Comparison of ENCODE assay signal across 15 cellular contexts in genomic region chr7:4733936-4734528, GRCh38. TPM values are rescaled to one million over a fixed set of nuclear protein-coding genes. Genes with fewer than 3 reads are reported as not detected.
DNase-seq lines count a peak whose midpoint lies in the region; ATAC-seq, FAIRE-seq and TF ChIP-seq lines count a peak whose summit lies in the region.
"Had no signal": no experiment of that assay in that cellular context is flagged by ENCODE, and none has a peak within 500 bp of the region (broad histone marks: within the 10 kb centered on the region; RNA-seq: fewer than 3 reads in every experiment).

No MANE protein-coding gene starts in this region.

- H3K27ac Mint-ChIP-seq in CD14-positive monocyte: peak overlapping the region in 6 of 7 donors; percentile 10 to 50 (median 38)
- H3K27ac Mint-ChIP-seq in naive thymus-derived CD4-positive, alpha-beta T cell: peak overlapping the region; percentile 84 to 95 (median 92)

- H3K27me3 ChIP-seq in naive thymus-derived CD4-positive, alpha-beta T cell (ENCODE audit: control insufficient read depth in 2 of 2, insufficient read depth in 2 of 2, low read length in 2 of 2): no peaks in the 10 kb centered on the region
- H3K27me3 ChIP-seq: left lung had no signal

- intact Hi-C loops in CD14-positive monocyte (cut with micrococcal nuclease): no loop called here
- intact Hi-C loops in naive thymus-derived CD4-positive, alpha-beta T cell (cut with micrococcal nuclease): loop anchor here in 1 of 2 donors (1.0 kb wide), 1 partner anchor 9 kb away; no protein-coding TSS in a partner anchor

- peaks cover 0 to 4% (median 0%) of the 10 kb centered on the region in 3 experiments for H3K36me3 ChIP-seq in naive thymus-derived CD4-positive, alpha-beta T cell (ENCODE audit: control insufficient read depth in 2 of 3, insufficient read depth in 3 of 3, low read length in 3 of 3)

- peaks cover 0 to 40% of the 10 kb centered on the region in 2 donors for H3K4me1 ChIP-seq in naive thymus-derived CD4-positive, alpha-beta T cell (ENCODE audit: control insufficient read depth in 2 of 2, insufficient read depth in 2 of 2, low read length in 2 of 2)

- no peaks in the 10 kb centered on the region for H3K9me3 ChIP-seq in naive thymus-derived CD4-positive, alpha-beta T cell (ENCODE audit: control insufficient read depth in 2 of 3, low read length in 3 of 3)
- H3K9me3 ChIP-seq: left lung had no signal

- H3K36me3 Mint-ChIP-seq in CD14-positive monocyte: peaks cover 24 to 39% of the 10 kb centered on the region in 2 donors
- peaks cover 0 to 25% (median 0%) of the 10 kb centered on the region in 5 donors for H3K36me3 Mint-ChIP-seq in naive thymus-derived CD4-positive, alpha-beta T cell

- CTCF ChIA-PET in naive thymus-derived CD4-positive, alpha-beta T cell (lab: Charles Lee): interaction anchor here (0.7 kb wide), 1 partner anchor 13 kb away, joined by 3 read pairs; no protein-coding TSS in a partner anchor

- H3K27ac ChIP-seq in angular gyrus (ENCODE audit: low read depth, low read length): peak overlapping the region; percentile 85
- peak overlapping the region; percentile 54 for H3K27ac ChIP-seq in naive thymus-derived CD4-positive, alpha-beta T cell (ENCODE audit: low read depth, low read length)
- H3K27ac ChIP-seq: HL-60, parathyroid adenoma had no signal

- no peaks in the 10 kb centered on the region for H3K27me3 Mint-ChIP-seq in CD14-positive monocyte (ENCODE audit: low read depth in 3 of 3)
- no peaks in the 10 kb centered on the region for H3K27me3 Mint-ChIP-seq in naive thymus-derived CD4-positive, alpha-beta T cell

- peaks cover 50% of the 10 kb centered on the region for H3K4me1 Mint-ChIP-seq in CD14-positive monocyte
- peaks cover 34 to 78% (median 75%) of the 10 kb centered on the region in 7 donors for H3K4me1 Mint-ChIP-seq in naive thymus-derived CD4-positive, alpha-beta T cell

- peak; percentile 5 for FAIRE-seq in GM12891 (lab: Jason Lieb, UNC)
- FAIRE-seq: frontal cortex had no signal

- no peak for TF ChIP-seq POLR2A in GM12891 (IDR thresholded peaks at IDR 0.05; ENCODE audit: low read depth, low read length)

- TF ChIP-seq CTCF in CD14-positive monocyte (IDR thresholded peaks at IDR 0.05): no peak

- DNase-seq in CD14-positive monocyte (ENCODE audit: low spot score) (no peak), GM12891 (ENCODE audit: insufficient read length, low spot score) (no peak), hypothalamus (lab: John Stamatoyannopoulos, UW) (no peak), inferior parietal cortex (ENCODE audit: extremely low spot score) (no peak), NCI-H82 treated with DMSO at 0.1 percent for 48 hours (lab: John Stamatoyannopoulos, UW; ENCODE audit: unreplicated experiment) (no peak)
- DNase-seq in naive thymus-derived CD4-positive, alpha-beta T cell: peak in 2 of 9 donors; percentile 31 to 32
- DNase-seq: effector CD4-positive, alpha-beta T cell; left lung; NCI-H345; stimulated activated naive CD4-positive, alpha-beta T cell treated with Interleukin-2 at 50 U/mL for 16 hours had no signal

- peaks cover 0 to 4% (median 0%) of the 10 kb centered on the region in 7 donors for H3K9me3 Mint-ChIP-seq in CD14-positive monocyte
- H3K9me3 Mint-ChIP-seq in naive thymus-derived CD4-positive, alpha-beta T cell: peaks cover 0 to 3% (median 0%) of the 10 kb centered on the region in 11 donors

- no peak overlapping the region for H3K4me3 ChIP-seq in naive thymus-derived CD4-positive, alpha-beta T cell (ENCODE audit: low read length)
- H3K4me3 ChIP-seq: left lung had no signal

- POLR2A ChIA-PET in naive thymus-derived CD4-positive, alpha-beta T cell (lab: Charles Lee): interaction anchor here (1.3 to 1.9 kb wide), 3 partner anchors 10 to 41 kb away, joined by 5 to 7 read pairs (median 6); partner anchors contain the start of gene AP5Z1

- ATAC-seq in naive thymus-derived CD4-positive, alpha-beta T cell: peak; percentile 42
- no peak for ATAC-seq in GM21360 (IDR thresholded peaks at IDR 0.05; ENCODE audit: unreplicated experiment)
- ATAC-seq: left lung had no signal

- no peak overlapping the region for H3K4me3 Mint-ChIP-seq in CD14-positive monocyte
- peak overlapping the region; percentile 46 to 80 (median 74) for H3K4me3 Mint-ChIP-seq in naive thymus-derived CD4-positive, alpha-beta T cell

TF ChIP-seq in GM12891, 5 proteins besides CTCF, POLR2A, EP300 and RAD21:
- TF ChIP-seq SPI1 (IDR thresholded peaks at IDR 0.05; ENCODE audit: low read depth, low read length) (no peak), PAX5 (IDR thresholded peaks at IDR 0.05; ENCODE audit: insufficient read depth, low read length, severe bottlenecking) (no peak), POLR2AphosphoS5 (IDR thresholded peaks at IDR 0.05; ENCODE audit: low read depth, low read length) (no peak), TAF1 (IDR thresholded peaks at IDR 0.05; ENCODE audit: low read depth, low read length) (no peak), POU2F2 (IDR thresholded peaks at IDR 0.05; ENCODE audit: low read depth, low read length) (no peak)

RNA-seq across cellular contexts. Expression of gene AP5Z1, which starts 41.4 kb away (rescaled TPM):
- 10 to 100 TPM; 30.8 to 33.8 TPM for polyA plus RNA-seq in CD14-positive monocyte
- 20.7 TPM for polyA plus RNA-seq in GM12891 (2012; ENCODE audit: low read depth, missing spikeins)
- 100 to 1,000 TPM in 1 of 5 experiments, 10 to 100 TPM in 4; 69.4 to 114 (median 90.1) TPM for total RNA-seq in naive thymus-derived CD4-positive, alpha-beta T cell
- polyA plus RNA-seq in naive thymus-derived CD4-positive, alpha-beta T cell: 10 to 100 TPM; 36.7 to 49.1 TPM

RNA-seq across cellular contexts. Expression of gene FOXK1, which starts 51.9 kb away (rescaled TPM):
- under 1 TPM; 0.33 to 0.76 TPM for polyA plus RNA-seq in CD14-positive monocyte
- 5.0 TPM for polyA plus RNA-seq in GM12891 (2012; ENCODE audit: low read depth, missing spikeins)
- total RNA-seq in naive thymus-derived CD4-positive, alpha-beta T cell: 10 to 100 TPM; 37.7 to 69.0 (median 56.9) TPM
- 1 to 10 TPM; 3.6 to 6.6 TPM for polyA plus RNA-seq in naive thymus-derived CD4-positive, alpha-beta T cell

Comparison
In these comparisons a context has a peak if more than half of its experiments do, and no peak if none do; other contexts are left out.
1. H3K4me3 Mint-ChIP-seq: peak in naive thymus-derived CD4-positive, alpha-beta T cell (10 of 10); none in CD14-positive monocyte (0 of 2).